In the genomic region with DNA sequence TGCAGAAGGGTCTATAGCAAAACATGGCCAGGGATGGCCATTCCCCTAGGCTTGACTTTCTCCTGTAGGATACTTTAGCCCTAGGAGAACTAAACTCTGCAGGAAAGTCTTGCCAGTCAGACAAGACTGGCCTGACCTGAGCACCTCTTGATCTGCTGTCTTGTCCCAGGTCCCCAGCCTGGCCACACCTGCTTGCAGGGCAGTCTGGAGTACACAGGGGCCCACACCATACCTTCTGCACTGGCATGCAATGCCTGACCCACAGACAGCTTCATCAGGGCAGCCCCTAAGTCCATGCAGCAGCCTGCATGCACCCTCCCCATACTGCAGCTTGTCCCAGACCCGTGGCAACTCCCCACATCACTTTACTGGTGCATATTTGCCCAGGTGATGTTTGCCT, we compare ENCODE assay signal across 28 cellular contexts.
"Had no signal": no experiment of that assay in that cellular context is flagged by ENCODE, and none has a peak within 500 bp of the region (broad histone marks: within the 10 kb centered on the region; RNA-seq: fewer than 3 reads in every experiment).

No MANE protein-coding gene starts in this region.

- DNase-seq: colonic mucosa; cortex of kidney; dermis blood vessel endothelial cell; dorsolateral prefrontal cortex; effector CD4-positive, alpha-beta T cell; effector CD8-positive, alpha-beta T cell; effector memory CD4-positive, alpha-beta T cell; effector memory CD8-positive, alpha-beta T cell; endodermal cell; erythroblast; esophagus squamous epithelium; foreskin fibroblast; foreskin keratinocyte; foreskin melanocyte; gastrocnemius medialis; glutamatergic neuron; head of caudate nucleus; heart right ventricle had no signal

- H3K4me1 ChIP-seq: colonic mucosa, esophagus muscularis mucosa, esophagus squamous epithelium, foreskin keratinocyte, gastrocnemius medialis, gastroesophageal sphincter, heart left ventricle, heart right ventricle had no signal

- ATAC-seq: effector memory CD8-positive, alpha-beta T cell; foreskin keratinocyte; gastrocnemius medialis; gastroesophageal sphincter; heart left ventricle; heart right ventricle had no signal

- H3K4me3 ChIP-seq: colonic mucosa, coronary artery, dorsolateral prefrontal cortex, esophagus muscularis mucosa, esophagus squamous epithelium, gastrocnemius medialis, gastroesophageal sphincter, heart left ventricle, heart right ventricle had no signal

- H3K4me3 Mint-ChIP-seq: dendritic cell treated with granulocyte-macrophage colony-stimulating factor and Interleukin-4, amounts not matched to agents 40 ng/mL and 50 ng/mL, for 4 days; effector memory CD8-positive, alpha-beta T cell; endodermal cell had no signal

- H3K4me1 Mint-ChIP-seq: endodermal cell had no signal

- H3K9me3 ChIP-seq: colonic mucosa had no signal

- FAIRE-seq: colon, endometrium, endothelial cell of umbilical vein, frontal cortex had no signal

- H3K27ac Mint-ChIP-seq: dendritic cell treated with granulocyte-macrophage colony-stimulating factor and Interleukin-4, amounts not matched to agents 40 ng/mL and 50 ng/mL, for 4 days; effector memory CD8-positive, alpha-beta T cell; endodermal cell had no signal

- H3K27me3 ChIP-seq: colonic mucosa, esophagus muscularis mucosa, esophagus squamous epithelium, foreskin keratinocyte, gastrocnemius medialis, gastroesophageal sphincter, heart left ventricle, heart right ventricle had no signal

- H3K36me3 ChIP-seq: colonic mucosa, esophagus muscularis mucosa, esophagus squamous epithelium, gastrocnemius medialis, gastroesophageal sphincter, heart left ventricle, heart right ventricle had no signal

- H3K27ac ChIP-seq: colonic mucosa, coronary artery, dorsolateral prefrontal cortex, epithelial cell of prostate, esophagus muscularis mucosa, esophagus squamous epithelium, foreskin keratinocyte, gastrocnemius medialis, gastroesophageal sphincter, heart left ventricle, heart right ventricle had no signal

- H3K27me3 Mint-ChIP-seq: dendritic cell treated with granulocyte-macrophage colony-stimulating factor and Interleukin-4, amounts not matched to agents 40 ng/mL and 50 ng/mL, for 4 days; effector memory CD8-positive, alpha-beta T cell had no signal
